ENCODE assay signal across 36 cellular contexts in the genomic region with DNA sequence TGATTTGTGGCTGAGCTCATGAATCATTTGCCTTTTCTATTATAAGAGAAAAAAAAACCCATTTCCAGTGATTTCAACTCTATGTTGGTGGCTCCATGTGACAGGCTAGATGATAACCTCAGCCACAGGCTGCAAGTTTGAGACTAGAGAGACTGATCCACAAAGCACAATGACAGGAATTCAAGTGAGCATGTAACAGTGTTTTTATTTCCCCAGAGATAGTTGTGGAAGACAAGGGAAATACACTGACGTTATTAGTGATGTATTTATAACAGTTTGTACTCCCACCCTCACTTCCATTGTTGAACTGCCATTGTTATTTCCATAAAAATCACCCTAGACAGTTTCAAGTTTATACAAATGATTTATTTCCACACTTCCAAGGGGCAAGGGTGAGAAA. TPM values are rescaled to one million over a fixed set of nuclear protein-coding genes. Genes with fewer than 3 reads are reported as not detected.
"Had no signal": no experiment of that assay in that cellular context is flagged by ENCODE, and none has a peak within 500 bp of the region (broad histone marks: within the 10 kb centered on the region; RNA-seq: fewer than 3 reads in every experiment).

No MANE protein-coding gene starts in this region.

- H3K9me3 ChIP-seq: ascending aorta, esophagus squamous epithelium, thoracic aorta, uterus had no signal

- H3K27ac Mint-ChIP-seq: activated naive CD4-positive, alpha-beta T cell treated with anti-CD3 and anti-CD28 coated beads for 36 hours; activated naive CD8-positive, alpha-beta T cell treated with anti-CD3 and anti-CD28 coated beads, Interleukin-2, amount 10 ng/mL, durations not matched to agents 7 days and 5 days; activated T-helper 1 cell treated with anti-CD3 and anti-CD28 coated beads, Interleukin-12 subunit alpha, Interleukin-12 subunit beta, Interleukin-2, Interleukin-4 antibody, amounts not matched to agents 30 ng/mL and 10 ng/mL and 1 ng/mL, durations not matched to agents 14 hours and 24 hours and 36 hours; endodermal cell; naive B cell; stimulated activated effector memory CD8-positive, alpha-beta T cell treated with anti-CD3 and anti-CD28 coated beads, Interleukin-12 subunit alpha, Interleukin-12 subunit beta, amount 100 ng/mL, for 72 hours; stimulated activated naive CD8-positive, alpha-beta T cell treated with anti-CD3 and anti-CD28 coated beads, Interleukin-15, Interleukin-2, amounts not matched to agents 100 ng/mL and 50 ng/mL, for 24 hours; T-helper 17 cell; type B pancreatic cell had no signal

- H3K36me3 Mint-ChIP-seq: activated naive CD8-positive, alpha-beta T cell treated with anti-CD3 and anti-CD28 coated beads, Interleukin-2, amount 10 ng/mL, durations not matched to agents 7 days and 5 days; naive B cell; stimulated activated effector memory CD8-positive, alpha-beta T cell treated with anti-CD3 and anti-CD28 coated beads, Interleukin-12 subunit alpha, Interleukin-12 subunit beta, amount 100 ng/mL, for 72 hours; type B pancreatic cell had no signal

- H3K4me1 Mint-ChIP-seq: activated naive CD8-positive, alpha-beta T cell treated with anti-CD3 and anti-CD28 coated beads, Interleukin-2, amount 10 ng/mL, durations not matched to agents 7 days and 5 days; naive B cell; stimulated activated effector memory CD8-positive, alpha-beta T cell treated with anti-CD3 and anti-CD28 coated beads, Interleukin-12 subunit alpha, Interleukin-12 subunit beta, amount 100 ng/mL, for 72 hours; T-helper 17 cell had no signal

- H3K27me3 ChIP-seq: ascending aorta, brain microvascular endothelial cell, esophagus squamous epithelium, hepatocyte, uterus had no signal

- H3K9me3 Mint-ChIP-seq: activated naive CD4-positive, alpha-beta T cell treated with anti-CD3 and anti-CD28 coated beads for 36 hours; activated naive CD8-positive, alpha-beta T cell treated with anti-CD3 and anti-CD28 coated beads, Interleukin-2, amount 10 ng/mL, durations not matched to agents 7 days and 5 days; activated T-helper 1 cell treated with anti-CD3 and anti-CD28 coated beads, Interleukin-12 subunit alpha, Interleukin-12 subunit beta, Interleukin-2, Interleukin-4 antibody, amounts not matched to agents 30 ng/mL and 10 ng/mL and 1 ng/mL, durations not matched to agents 14 hours and 24 hours and 36 hours; endodermal cell; naive B cell; neural crest cell; stimulated activated effector memory CD8-positive, alpha-beta T cell treated with anti-CD3 and anti-CD28 coated beads, Interleukin-12 subunit alpha, Interleukin-12 subunit beta, amount 100 ng/mL, for 72 hours; stimulated activated naive CD8-positive, alpha-beta T cell treated with anti-CD3 and anti-CD28 coated beads, Interleukin-15, Interleukin-2, amounts not matched to agents 100 ng/mL and 50 ng/mL, for 24 hours; type B pancreatic cell had no signal

- H3K4me1 ChIP-seq: ascending aorta, esophagus squamous epithelium, uterus had no signal

- H3K27ac ChIP-seq: ascending aorta, brain microvascular endothelial cell, epithelial cell of prostate, esophagus squamous epithelium, hepatocyte, skin epidermis, thoracic aorta, uterus, WERI-Rb-1 had no signal

- DNase-seq: activated CD4-positive, alpha-beta T cell treated with anti-CD3 and anti-CD28 coated beads for 48 hours; activated CD4-positive, alpha-beta T cell treated with anti-CD3 and anti-CD28 coated beads, Interleukin-2, amount 50 U/mL, for 48 hours; activated CD8-positive, alpha-beta memory T cell treated with anti-CD3 and anti-CD28 coated beads, Interleukin-2, amount 50 U/mL, for 4 hours; activated effector memory CD4-positive, alpha-beta T cell treated with anti-CD3 and anti-CD28 coated beads, Interleukin-2, amount 50 U/mL, for 16 hours; activated naive CD4-positive, alpha-beta T cell treated with anti-CD3 and anti-CD28 coated beads for 36 hours; activated naive CD8-positive, alpha-beta T cell treated with anti-CD3 and anti-CD28 coated beads, Interleukin-2, amount 10 ng/mL, durations not matched to agents 7 days and 5 days; activated T-cell treated with anti-CD3 and anti-CD28 coated beads, Interleukin-2, amount 50 U/mL, for 1 hour; brain microvascular endothelial cell; caudate nucleus; cortex of kidney; endodermal cell; esophagus squamous epithelium; islet precursor cell; left colon; mammary epithelial cell; naive B cell; posterior cingulate gyrus; stimulated activated CD4-positive, alpha-beta T cell treated with anti-CD3 and anti-CD28 coated beads, Interleukin-4, amount 100 ng/mL, for 24 hours; T-helper 17 cell; T1000; uterus; WERI-Rb-1 had no signal

- H3K4me3 Mint-ChIP-seq: activated naive CD4-positive, alpha-beta T cell treated with anti-CD3 and anti-CD28 coated beads for 36 hours; activated naive CD8-positive, alpha-beta T cell treated with anti-CD3 and anti-CD28 coated beads, Interleukin-2, amount 10 ng/mL, durations not matched to agents 7 days and 5 days; activated T-helper 1 cell treated with anti-CD3 and anti-CD28 coated beads, Interleukin-12 subunit alpha, Interleukin-12 subunit beta, Interleukin-2, Interleukin-4 antibody, amounts not matched to agents 30 ng/mL and 10 ng/mL and 1 ng/mL, durations not matched to agents 14 hours and 24 hours and 36 hours; endodermal cell; naive B cell; neural crest cell; stimulated activated effector memory CD8-positive, alpha-beta T cell treated with anti-CD3 and anti-CD28 coated beads, Interleukin-12 subunit alpha, Interleukin-12 subunit beta, amount 100 ng/mL, for 72 hours; stimulated activated naive CD8-positive, alpha-beta T cell treated with anti-CD3 and anti-CD28 coated beads, Interleukin-15, Interleukin-2, amounts not matched to agents 100 ng/mL and 50 ng/mL, for 24 hours; T-helper 17 cell; type B pancreatic cell had no signal

- H3K27me3 Mint-ChIP-seq: type B pancreatic cell had no signal

- H3K79me2 ChIP-seq: hepatocyte had no signal

- H2AFZ ChIP-seq: hepatocyte had no signal

- H3K4me3 ChIP-seq: ascending aorta, esophagus squamous epithelium, hepatocyte, skin epidermis, thoracic aorta, uterus had no signal

- H3K36me3 ChIP-seq: ascending aorta, brain microvascular endothelial cell, esophagus squamous epithelium, thoracic aorta, uterus, WERI-Rb-1 had no signal

- H3K4me2 ChIP-seq: hepatocyte had no signal

- ATAC-seq: activated CD4-positive, CD25-positive, alpha-beta regulatory T cell treated with anti-CD3 and anti-CD28 coated beads, Interleukin-2, amount 50 U/mL, for 24 hours; left colon; sciatic nerve; stimulated activated effector memory CD8-positive, alpha-beta T cell treated with anti-CD3 and anti-CD28 coated beads, Interleukin-12 subunit alpha, Interleukin-12 subunit beta, amount 100 ng/mL, for 72 hours; T-helper 17 cell had no signal

RNA-seq across cellular contexts. Expression of a gene that starts 27.9 kb away (rescaled TPM):
- total RNA-seq: activated CD8-positive, alpha-beta memory T cell treated with anti-CD3 and anti-CD28 coated beads for 36 hours; activated naive CD4-positive, alpha-beta T cell treated with anti-CD3 and anti-CD28 coated beads for 36 hours; activated naive CD8-positive, alpha-beta T cell treated with anti-CD3 and anti-CD28 coated beads, Interleukin-2, amount 10 ng/mL, durations not matched to agents 7 days and 5 days; activated T-helper 1 cell treated with anti-CD3 and anti-CD28 coated beads, Interleukin-12 subunit alpha, Interleukin-12 subunit beta, Interleukin-2, Interleukin-4 antibody, amounts not matched to agents 30 ng/mL and 10 ng/mL and 1 ng/mL, durations not matched to agents 14 hours and 24 hours and 36 hours; chondrocyte; T-helper 17 cell had no signal
